ENCODE assay signal across 11 cellular contexts in genomic region chr9:21558079-21558478, GRCh38.
DNase-seq lines count a peak whose midpoint lies in the region; ATAC-seq and TF ChIP-seq lines count a peak whose summit lies in the region.
"Had no signal": no experiment of that assay in that cellular context is flagged by ENCODE, and none has a peak within 500 bp of the region (broad histone marks: within the 10 kb centered on the region; RNA-seq: fewer than 3 reads in every experiment).

No MANE protein-coding gene starts in this region.

- no peak overlapping the region for H2AFZ ChIP-seq in fibroblast of lung (ENCODE audit: low read length)

- H3K27me3 ChIP-seq in fibroblast of lung (ENCODE audit: control insufficient read depth, insufficient read depth, low read length) (no peaks in the 10 kb centered on the region), HAP-1 (ENCODE audit: low read depth) (peaks cover 60% of the 10 kb centered on the region)

- H3K27ac Mint-ChIP-seq in activated CD4-positive, alpha-beta T cell treated with anti-CD3 and anti-CD28 coated beads, Interleukin-2, amount 10 ng/mL, durations not matched to agents 24 days and 14 days, result no peak overlapping the region
- peak overlapping the region; percentile 8 for H3K27ac Mint-ChIP-seq in T-helper 17 cell

- no peaks in the 10 kb centered on the region for H4K20me1 ChIP-seq in fibroblast of lung (ENCODE audit: control insufficient read depth, extremely low read depth, insufficient read depth, low read length)

- H3K4me3 ChIP-seq in fibroblast of lung (replicated peaks in 1 of 4; ENCODE audit: control extremely low read depth in 1 of 4, insufficient read depth in 1 of 4, low read depth in 3 of 4, low read length in 4 of 4), result peak overlapping the region; percentile 72 to 97 (median 90)
- H3K4me3 ChIP-seq in skeletal muscle cell (ENCODE audit: low read depth, low read length), result peak overlapping the region; percentile 96
- no peak overlapping the region for H3K4me3 ChIP-seq in HAP-1

- no peak for ATAC-seq in T-helper 17 cell

- no peaks in the 10 kb centered on the region for H3K36me3 Mint-ChIP-seq in activated CD4-positive, alpha-beta T cell treated with anti-CD3 and anti-CD28 coated beads, Interleukin-2, amount 10 ng/mL, durations not matched to agents 24 days and 14 days (ENCODE audit: low read depth)
- H3K36me3 Mint-ChIP-seq in T-helper 17 cell (ENCODE audit: low read depth), result no peaks in the 10 kb centered on the region

- peak overlapping the region; percentile 96 for H3K27ac ChIP-seq in fibroblast of lung (ENCODE audit: insufficient read depth, low read length)
- H3K27ac ChIP-seq: WERI-Rb-1 had no signal

- H3K9me3 ChIP-seq in T-helper 17 cell (ENCODE audit: control insufficient read depth, low read length, poor library complexity, severe bottlenecking) (no peaks in the 10 kb centered on the region), fibroblast of lung (ENCODE audit: control insufficient read depth, insufficient read depth, low read depth, low read length) (no peaks in the 10 kb centered on the region), HAP-1 (no peaks in the 10 kb centered on the region)

- no peaks in the 10 kb centered on the region for H3K9me3 Mint-ChIP-seq in activated CD4-positive, alpha-beta T cell treated with anti-CD3 and anti-CD28 coated beads, Interleukin-2, amount 10 ng/mL, durations not matched to agents 24 days and 14 days

- H3K36me3 ChIP-seq in fibroblast of lung (ENCODE audit: control insufficient read depth, insufficient read depth, low read length) (no peaks in the 10 kb centered on the region), HAP-1 (replicated peaks) (no peaks in the 10 kb centered on the region)
- H3K36me3 ChIP-seq: WERI-Rb-1 had no signal

- intact Hi-C loops in activated CD4-positive, alpha-beta T cell treated with anti-CD3 and anti-CD28 coated beads, Interleukin-2, amount 10 ng/mL, durations not matched to agents 24 days and 14 days (cut with micrococcal nuclease), result loop anchor here (2.0 to 10.0 kb wide), 2 partner anchors 127 to 223 kb away; partner anchors contain the start of gene KLHL9

- peak overlapping the region; percentile 78 for H3K4me2 ChIP-seq in fibroblast of lung (ENCODE audit: extremely low read depth, insufficient read depth, low read length)

- H3K4me3 Mint-ChIP-seq in activated CD4-positive, alpha-beta T cell treated with anti-CD3 and anti-CD28 coated beads, Interleukin-2, amount 10 ng/mL, durations not matched to agents 24 days and 14 days, result peak overlapping the region; percentile 85
- H3K4me3 Mint-ChIP-seq in T-helper 17 cell, result peak overlapping the region; percentile 88

- peaks cover 50% of the 10 kb centered on the region for H3K27me3 Mint-ChIP-seq in activated CD4-positive, alpha-beta T cell treated with anti-CD3 and anti-CD28 coated beads, Interleukin-2, amount 10 ng/mL, durations not matched to agents 24 days and 14 days
- peaks cover 32% of the 10 kb centered on the region for H3K27me3 Mint-ChIP-seq in T-helper 17 cell

- H3K79me2 ChIP-seq in fibroblast of lung (ENCODE audit: control insufficient read depth, insufficient read depth, low read length), result peaks cover 76% of the 10 kb centered on the region

- peaks cover 3% of the 10 kb centered on the region for H3K4me1 ChIP-seq in fibroblast of lung (ENCODE audit: control insufficient read depth, extremely low read depth, insufficient read depth, low read length)
- no peaks in the 10 kb centered on the region for H3K4me1 ChIP-seq in HAP-1

- in situ Hi-C loops in HAP-1 (cut with MboI; ENCODE audit: low sequenced_read_pairs), result no loop called here

- TF ChIP-seq CTCF in fibroblast of lung (conservative IDR thresholded peaks at IDR 0.05 in 1 of 2, IDR thresholded peaks at IDR 0.05 in 1 of 2; ENCODE audit: low read depth in 1 of 2, low read length in 2 of 2), result no peak

- no peak for DNase-seq in activated CD4-positive, alpha-beta T cell treated with anti-CD3 and anti-CD28 coated beads, Interleukin-2, amount 10 ng/mL, durations not matched to agents 24 days and 14 days
- DNase-seq in activated CD4-positive, alpha-beta T cell treated with anti-CD3 and anti-CD28 coated beads, Interleukin-2, amount 50 U/mL, for 4 hours, result no peak
- no peak for DNase-seq in T-helper 17 cell
- peak in 1 of 2 donors; percentile 50 for DNase-seq in fibroblast of lung (ENCODE audit: low read depth in 2 of 2)
- DNase-seq in skeletal muscle cell (ENCODE audit: low read depth), result no peak
- no peak for DNase-seq in HAP-1 (ENCODE audit: low spot score in 2 of 2)
- DNase-seq in hypothalamus (lab: John Stamatoyannopoulos, UW), result no peak
- DNase-seq in glomerular visceral epithelial cell (ENCODE audit: extremely low spot score), result no peak
- DNase-seq: amygdala, NCI-H1105 treated with DMSO at 0.1 percent for 48 hours, WERI-Rb-1 had no signal

- H3K4me1 Mint-ChIP-seq in activated CD4-positive, alpha-beta T cell treated with anti-CD3 and anti-CD28 coated beads, Interleukin-2, amount 10 ng/mL, durations not matched to agents 24 days and 14 days, result peaks cover 15% of the 10 kb centered on the region
- H3K4me1 Mint-ChIP-seq in T-helper 17 cell, result peaks cover 8% of the 10 kb centered on the region

- peak overlapping the region; percentile 93 for H3K9ac ChIP-seq in fibroblast of lung (ENCODE audit: insufficient read depth, low read length)
